11 cellular contexts compared by ENCODE assay signal in the genomic region with DNA sequence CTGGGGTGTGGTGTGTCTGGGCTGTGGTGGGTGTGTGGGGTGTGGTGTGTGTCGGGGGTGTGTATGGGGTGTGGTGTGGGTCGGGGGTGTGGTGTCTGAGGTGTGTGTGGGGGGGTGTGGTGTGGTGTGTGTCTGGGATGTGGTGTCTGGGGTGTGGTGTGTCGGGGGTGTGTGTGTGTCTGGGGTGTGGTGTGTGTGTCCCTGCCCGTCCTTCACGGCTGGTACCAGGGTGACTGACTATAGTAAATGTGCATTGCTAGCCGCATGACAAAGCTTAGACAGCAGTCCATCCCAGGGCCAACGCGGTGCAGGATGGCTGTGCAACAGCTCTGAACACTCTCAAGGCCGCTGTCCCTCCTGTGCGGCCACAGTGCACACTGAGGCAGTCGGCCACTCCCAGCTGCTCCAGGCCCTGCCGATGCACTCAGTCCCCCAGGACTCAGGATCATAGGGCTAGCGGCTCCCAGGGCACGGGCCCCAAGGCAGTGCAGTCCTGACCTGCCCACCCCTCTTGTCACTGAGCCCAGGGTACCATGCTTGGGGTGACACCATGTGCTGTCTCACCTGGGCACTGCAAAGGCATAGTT. TPM values are rescaled to one million over a fixed set of nuclear protein-coding genes. Genes with fewer than 3 reads are reported as not detected.
DNase-seq lines count a peak whose midpoint lies in the region; ATAC-seq and TF ChIP-seq lines count a peak whose summit lies in the region.
"Had no signal": no experiment of that assay in that cellular context is flagged by ENCODE, and none has a peak within 500 bp of the region (broad histone marks: within the 10 kb centered on the region; RNA-seq: fewer than 3 reads in every experiment).

No MANE protein-coding gene starts in this region.

- H3K27me3 Mint-ChIP-seq in CD4-positive, alpha-beta T cell = no peaks in the 10 kb centered on the region

- no peaks in the 10 kb centered on the region for H3K27me3 ChIP-seq in CD4-positive, alpha-beta T cell (ENCODE audit: control insufficient read depth, insufficient read depth, low read length)
- H3K27me3 ChIP-seq: hepatocyte had no signal

- no peak for TF ChIP-seq CTCF in CD4-positive, alpha-beta T cell (IDR thresholded peaks at IDR 0.05)

- POLR2A ChIA-PET in CD4-positive, alpha-beta T cell (lab: Charles Lee) = interaction anchor here (0.7 to 1.0 kb wide), 2 partner anchors 10 to 177 kb away, joined by 3 read pairs; no protein-coding TSS in a partner anchor

- peaks cover 20% of the 10 kb centered on the region for H3K36me3 Mint-ChIP-seq in CD4-positive, alpha-beta T cell (ENCODE audit: low read depth)

- H3K4me1 Mint-ChIP-seq in CD4-positive, alpha-beta T cell (ENCODE audit: low read depth) = peaks cover 23% of the 10 kb centered on the region

- DNase-seq in CD4-positive, alpha-beta T cell = peak in 8 of 10 experiments; percentile 19 to 64 (median 30)
- DNase-seq in HuH-7 (ENCODE audit: low spot score) (peak; percentile 26), left colon (peak in 1 of 2 donors; percentile 7), A172 (ENCODE audit: low spot score) (no peak)
- peak; percentile 20 to 25 for DNase-seq in activated CD4-positive, alpha-beta T cell treated with anti-CD3 and anti-CD28 coated beads, Interleukin-2, amount 50 U/mL, for 4 hours
- DNase-seq in stimulated activated CD4-positive, alpha-beta T cell treated with anti-CD3 and anti-CD28 coated beads, Interleukin-4, amount 100 ng/mL, for 1 hour = no peak
- DNase-seq: NCI-H187, WERI-Rb-1 had no signal

- intact Hi-C loops in CD4-positive, alpha-beta T cell (cut with DNase I, micrococcal nuclease) = no loop called here
- intact Hi-C loops in left colon (cut with DNase I, micrococcal nuclease) = no loop called here

- peak overlapping the region; percentile 17 for H3K27ac ChIP-seq in CD4-positive, alpha-beta T cell (ENCODE audit: low read depth, low read length)
- H3K27ac ChIP-seq: hepatocyte, WERI-Rb-1 had no signal

- peak; percentile 60 for ATAC-seq in CD4-positive, alpha-beta T cell (ENCODE audit: poor library complexity)
- peak; percentile 20 for ATAC-seq in left colon
- ATAC-seq in GM18498 (IDR thresholded peaks at IDR 0.05; ENCODE audit: unreplicated experiment) = no peak
- no peak for ATAC-seq in HG03039 (IDR thresholded peaks at IDR 0.05; ENCODE audit: unreplicated experiment)

- H3K27ac Mint-ChIP-seq in CD4-positive, alpha-beta T cell = peak overlapping the region; percentile 71

- H3K9me3 Mint-ChIP-seq in CD4-positive, alpha-beta T cell = no peaks in the 10 kb centered on the region

- H3K9me3 ChIP-seq in CD4-positive, alpha-beta T cell (ENCODE audit: control insufficient read depth, low read length) = no peaks in the 10 kb centered on the region

- CTCF ChIA-PET in CD4-positive, alpha-beta T cell (lab: Charles Lee) = no interaction called here

- H3K4me3 Mint-ChIP-seq in CD4-positive, alpha-beta T cell = no peak overlapping the region

RNA-seq across cellular contexts. Expression of gene SECISBP2, which starts 54.0 kb away (rescaled TPM):
- 100 to 1,000 TPM; 109 to 112 TPM for total RNA-seq in CD4-positive, alpha-beta T cell
- total RNA-seq in left colon = 10 to 100 TPM; 49.4 to 54.3 TPM
- total RNA-seq in A172 (2014; rRNA removed; shearing (Covaris generic)) = 33.2 and 33.8 TPM in 2 replicates

Comparison
In these comparisons a context has a peak if more than half of its experiments do, and no peak if none do; other contexts are left out.
1. ATAC-seq: peak in CD4-positive, alpha-beta T cell (single experiment) and left colon (single experiment); none in GM18498 (single experiment) and HG03039 (single experiment).
2. DNase-seq: peak in CD4-positive, alpha-beta T cell (8 of 10), HuH-7 (single experiment) and activated CD4-positive, alpha-beta T cell treated with anti-CD3 and anti-CD28 coated beads, Interleukin-2, amount 50 U/mL, for 4 hours (2 of 2); none in stimulated activated CD4-positive, alpha-beta T cell treated with anti-CD3 and anti-CD28 coated beads, Interleukin-4, amount 100 ng/mL, for 1 hour (single experiment) and A172 (single experiment).